1 cellular context compared by ENCODE assay signal in the genomic region with DNA sequence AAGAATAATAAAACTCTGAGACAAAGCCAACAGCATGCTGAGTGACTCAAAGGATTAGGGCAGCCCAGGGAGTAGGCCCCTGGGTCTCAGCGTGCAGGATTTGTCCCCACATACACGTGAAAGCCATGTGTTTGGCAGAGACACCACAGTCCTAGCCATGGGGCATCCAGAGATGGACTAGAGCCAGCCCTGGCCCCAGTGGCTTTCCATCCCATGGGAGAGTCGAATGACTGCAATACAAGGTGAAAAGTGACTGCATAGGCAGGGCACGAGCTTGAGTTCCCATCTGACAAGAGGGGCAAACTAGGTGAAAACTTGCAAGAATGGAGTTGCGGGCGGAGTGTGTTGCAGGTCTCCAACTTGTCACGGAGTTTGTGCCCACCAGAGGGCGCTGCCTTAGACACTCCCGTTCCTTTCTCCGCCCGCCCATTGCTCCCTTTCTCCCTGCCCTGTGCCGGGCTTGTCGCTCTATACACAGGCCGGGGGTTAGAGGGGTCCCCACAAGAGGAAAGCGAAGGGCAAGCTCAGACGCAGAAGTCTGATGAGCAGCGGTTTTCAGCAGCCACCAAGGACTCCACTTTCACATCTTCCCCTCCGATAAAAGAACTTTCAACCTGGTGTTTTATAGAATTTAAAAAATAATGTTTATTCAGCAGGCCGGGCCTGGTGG.
TF ChIP-seq lines count a peak whose summit lies in the region.

No MANE protein-coding gene starts in this region.

TF ChIP-seq in HepG2, 621 proteins besides CTCF, POLR2A, EP300 and RAD21 (continued from another document):
- TF ChIP-seq, protein P1, sequence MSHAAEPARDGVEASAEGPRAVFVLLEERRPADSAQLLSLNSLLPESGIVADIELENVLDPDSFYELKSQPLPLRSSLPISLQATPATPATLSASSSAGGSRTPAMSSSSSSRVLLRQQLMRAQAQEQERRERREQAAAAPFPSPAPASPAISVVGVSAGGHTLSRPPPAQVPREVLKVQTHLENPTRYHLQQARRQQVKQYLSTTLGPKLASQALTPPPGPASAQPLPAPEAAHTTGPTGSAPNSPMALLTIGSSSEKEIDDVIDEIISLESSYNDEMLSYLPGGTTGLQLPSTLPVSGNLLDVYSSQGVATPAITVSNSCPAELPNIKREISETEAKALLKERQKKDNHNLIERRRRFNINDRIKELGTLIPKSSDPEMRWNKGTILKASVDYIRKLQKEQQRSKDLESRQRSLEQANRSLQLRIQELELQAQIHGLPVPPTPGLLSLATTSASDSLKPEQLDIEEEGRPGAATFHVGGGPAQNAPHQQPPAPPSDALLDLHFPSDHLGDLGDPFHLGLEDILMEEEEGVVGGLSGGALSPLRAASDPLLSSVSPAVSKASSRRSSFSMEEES (CRISPR knock-in tag; IDR thresholded peaks at IDR 0.05) = no peak
- TF ChIP-seq SAP130 (CRISPR knock-in tag; IDR thresholded peaks at IDR 0.05; ENCODE audit: low read depth) (peak; percentile 15; the same call in 1 of the 2 replicates), ZNF841 (CRISPR knock-in tag; IDR thresholded peaks at IDR 0.05; ENCODE audit: borderline replicate concordance) (no peak), ZNF615 (CRISPR knock-in tag; IDR thresholded peaks at IDR 0.05; ENCODE audit: borderline replicate concordance) (no peak), SAFB2 (CRISPR knock-in tag; IDR thresholded peaks at IDR 0.05; ENCODE audit: borderline replicate concordance, low read depth) (no peak), ZNF850 (CRISPR knock-in tag; conservative IDR thresholded peaks at IDR 0.05) (no peak), ZFY (CRISPR knock-in tag; IDR thresholded peaks at IDR 0.05) (0 out of 2 replicates have a peak, but pooled peaks have one; percentile 19), TEAD3 (CRISPR knock-in tag; optimal IDR thresholded peaks at IDR 0.05; ENCODE audit: borderline replicate concordance) (no peak), ATM (IDR thresholded peaks at IDR 0.05; ENCODE audit: borderline replicate concordance) (no peak), STAG1 (CRISPR knock-in tag; IDR thresholded peaks at IDR 0.05) (peak; percentile 68), SMC3 (IDR thresholded peaks at IDR 0.05; ENCODE audit: low read length) (peak; percentile 68)
- TF ChIP-seq, protein P2, sequence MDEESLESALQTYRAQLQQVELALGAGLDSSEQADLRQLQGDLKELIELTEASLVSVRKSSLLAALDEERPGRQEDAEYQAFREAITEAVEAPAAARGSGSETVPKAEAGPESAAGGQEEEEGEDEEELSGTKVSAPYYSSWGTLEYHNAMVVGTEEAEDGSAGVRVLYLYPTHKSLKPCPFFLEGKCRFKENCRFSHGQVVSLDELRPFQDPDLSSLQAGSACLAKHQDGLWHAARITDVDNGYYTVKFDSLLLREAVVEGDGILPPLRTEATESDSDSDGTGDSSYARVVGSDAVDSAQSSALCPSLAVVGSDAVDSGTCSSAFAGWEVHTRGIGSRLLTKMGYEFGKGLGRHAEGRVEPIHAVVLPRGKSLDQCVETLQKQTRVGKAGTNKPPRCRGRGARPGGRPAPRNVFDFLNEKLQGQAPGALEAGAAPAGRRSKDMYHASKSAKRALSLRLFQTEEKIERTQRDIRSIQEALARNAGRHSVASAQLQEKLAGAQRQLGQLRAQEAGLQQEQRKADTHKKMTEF (CRISPR knock-in tag; IDR thresholded peaks at IDR 0.05) = 0 out of 2 replicates have a peak, but pooled peaks have one; percentile 28
- TF ChIP-seq, protein P3, sequence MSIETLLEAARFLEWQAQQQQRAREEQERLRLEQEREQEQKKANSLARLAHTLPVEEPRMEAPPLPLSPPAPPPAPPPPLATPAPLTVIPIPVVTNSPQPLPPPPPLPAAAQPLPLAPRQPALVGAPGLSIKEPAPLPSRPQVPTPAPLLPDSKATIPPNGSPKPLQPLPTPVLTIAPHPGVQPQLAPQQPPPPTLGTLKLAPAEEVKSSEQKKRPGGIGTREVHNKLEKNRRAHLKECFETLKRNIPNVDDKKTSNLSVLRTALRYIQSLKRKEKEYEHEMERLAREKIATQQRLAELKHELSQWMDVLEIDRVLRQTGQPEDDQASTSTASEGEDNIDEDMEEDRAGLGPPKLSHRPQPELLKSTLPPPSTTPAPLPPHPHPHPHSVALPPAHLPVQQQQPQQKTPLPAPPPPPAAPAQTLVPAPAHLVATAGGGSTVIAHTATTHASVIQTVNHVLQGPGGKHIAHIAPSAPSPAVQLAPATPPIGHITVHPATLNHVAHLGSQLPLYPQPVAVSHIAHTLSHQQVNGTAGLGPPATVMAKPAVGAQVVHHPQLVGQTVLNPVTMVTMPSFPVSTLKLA (IDR thresholded peaks at IDR 0.05) = peak; percentile 70
- TF ChIP-seq, protein P4, sequence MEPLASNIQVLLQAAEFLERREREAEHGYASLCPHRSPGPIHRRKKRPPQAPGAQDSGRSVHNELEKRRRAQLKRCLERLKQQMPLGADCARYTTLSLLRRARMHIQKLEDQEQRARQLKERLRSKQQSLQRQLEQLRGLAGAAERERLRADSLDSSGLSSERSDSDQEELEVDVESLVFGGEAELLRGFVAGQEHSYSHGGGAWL (CRISPR knock-in tag; IDR thresholded peaks at IDR 0.05) = no peak
- TF ChIP-seq, protein P5, sequence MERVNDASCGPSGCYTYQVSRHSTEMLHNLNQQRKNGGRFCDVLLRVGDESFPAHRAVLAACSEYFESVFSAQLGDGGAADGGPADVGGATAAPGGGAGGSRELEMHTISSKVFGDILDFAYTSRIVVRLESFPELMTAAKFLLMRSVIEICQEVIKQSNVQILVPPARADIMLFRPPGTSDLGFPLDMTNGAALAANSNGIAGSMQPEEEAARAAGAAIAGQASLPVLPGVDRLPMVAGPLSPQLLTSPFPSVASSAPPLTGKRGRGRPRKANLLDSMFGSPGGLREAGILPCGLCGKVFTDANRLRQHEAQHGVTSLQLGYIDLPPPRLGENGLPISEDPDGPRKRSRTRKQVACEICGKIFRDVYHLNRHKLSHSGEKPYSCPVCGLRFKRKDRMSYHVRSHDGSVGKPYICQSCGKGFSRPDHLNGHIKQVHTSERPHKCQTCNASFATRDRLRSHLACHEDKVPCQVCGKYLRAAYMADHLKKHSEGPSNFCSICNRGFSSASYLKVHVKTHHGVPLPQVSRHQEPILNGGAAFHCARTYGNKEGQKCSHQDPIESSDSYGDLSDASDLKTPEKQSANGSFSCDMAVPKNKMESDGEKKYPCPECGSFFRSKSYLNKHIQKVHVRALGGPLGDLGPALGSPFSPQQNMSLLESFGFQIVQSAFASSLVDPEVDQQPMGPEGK (CRISPR knock-in tag; IDR thresholded peaks at IDR 0.05) = peak; percentile 17; the same call in 1 of the 2 replicates
- TF ChIP-seq, protein P6, sequence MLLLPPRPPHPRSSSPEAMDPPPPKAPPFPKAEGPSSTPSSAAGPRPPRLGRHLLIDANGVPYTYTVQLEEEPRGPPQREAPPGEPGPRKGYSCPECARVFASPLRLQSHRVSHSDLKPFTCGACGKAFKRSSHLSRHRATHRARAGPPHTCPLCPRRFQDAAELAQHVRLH (CRISPR knock-in tag; IDR thresholded peaks at IDR 0.05; ENCODE audit: borderline replicate concordance, low read depth) = 0 out of 2 replicates have a peak, but pooled peaks have one; percentile 5
- TF ChIP-seq, protein P7, sequence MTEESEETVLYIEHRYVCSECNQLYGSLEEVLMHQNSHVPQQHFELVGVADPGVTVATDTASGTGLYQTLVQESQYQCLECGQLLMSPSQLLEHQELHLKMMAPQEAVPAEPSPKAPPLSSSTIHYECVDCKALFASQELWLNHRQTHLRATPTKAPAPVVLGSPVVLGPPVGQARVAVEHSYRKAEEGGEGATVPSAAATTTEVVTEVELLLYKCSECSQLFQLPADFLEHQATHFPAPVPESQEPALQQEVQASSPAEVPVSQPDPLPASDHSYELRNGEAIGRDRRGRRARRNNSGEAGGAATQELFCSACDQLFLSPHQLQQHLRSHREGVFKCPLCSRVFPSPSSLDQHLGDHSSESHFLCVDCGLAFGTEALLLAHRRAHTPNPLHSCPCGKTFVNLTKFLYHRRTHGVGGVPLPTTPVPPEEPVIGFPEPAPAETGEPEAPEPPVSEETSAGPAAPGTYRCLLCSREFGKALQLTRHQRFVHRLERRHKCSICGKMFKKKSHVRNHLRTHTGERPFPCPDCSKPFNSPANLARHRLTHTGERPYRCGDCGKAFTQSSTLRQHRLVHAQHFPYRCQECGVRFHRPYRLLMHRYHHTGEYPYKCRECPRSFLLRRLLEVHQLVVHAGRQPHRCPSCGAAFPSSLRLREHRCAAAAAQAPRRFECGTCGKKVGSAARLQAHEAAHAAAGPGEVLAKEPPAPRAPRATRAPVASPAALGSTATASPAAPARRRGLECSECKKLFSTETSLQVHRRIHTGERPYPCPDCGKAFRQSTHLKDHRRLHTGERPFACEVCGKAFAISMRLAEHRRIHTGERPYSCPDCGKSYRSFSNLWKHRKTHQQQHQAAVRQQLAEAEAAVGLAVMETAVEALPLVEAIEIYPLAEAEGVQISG (CRISPR knock-in tag; IDR thresholded peaks at IDR 0.05) = 0 out of 2 replicates have a peak, but pooled peaks have one; percentile 27
- TF ChIP-seq, protein P8, sequence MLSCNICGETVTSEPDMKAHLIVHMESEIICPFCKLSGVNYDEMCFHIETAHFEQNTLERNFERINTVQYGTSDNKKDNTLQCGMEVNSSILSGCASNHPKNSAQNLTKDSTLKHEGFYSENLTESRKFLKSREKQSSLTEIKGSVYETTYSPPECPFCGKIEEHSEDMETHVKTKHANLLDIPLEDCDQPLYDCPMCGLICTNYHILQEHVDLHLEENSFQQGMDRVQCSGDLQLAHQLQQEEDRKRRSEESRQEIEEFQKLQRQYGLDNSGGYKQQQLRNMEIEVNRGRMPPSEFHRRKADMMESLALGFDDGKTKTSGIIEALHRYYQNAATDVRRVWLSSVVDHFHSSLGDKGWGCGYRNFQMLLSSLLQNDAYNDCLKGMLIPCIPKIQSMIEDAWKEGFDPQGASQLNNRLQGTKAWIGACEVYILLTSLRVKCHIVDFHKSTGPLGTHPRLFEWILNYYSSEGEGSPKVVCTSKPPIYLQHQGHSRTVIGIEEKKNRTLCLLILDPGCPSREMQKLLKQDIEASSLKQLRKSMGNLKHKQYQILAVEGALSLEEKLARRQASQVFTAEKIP (CRISPR knock-in tag; IDR thresholded peaks at IDR 0.05; ENCODE audit: borderline replicate concordance) = no peak
- TF ChIP-seq, protein P9, sequence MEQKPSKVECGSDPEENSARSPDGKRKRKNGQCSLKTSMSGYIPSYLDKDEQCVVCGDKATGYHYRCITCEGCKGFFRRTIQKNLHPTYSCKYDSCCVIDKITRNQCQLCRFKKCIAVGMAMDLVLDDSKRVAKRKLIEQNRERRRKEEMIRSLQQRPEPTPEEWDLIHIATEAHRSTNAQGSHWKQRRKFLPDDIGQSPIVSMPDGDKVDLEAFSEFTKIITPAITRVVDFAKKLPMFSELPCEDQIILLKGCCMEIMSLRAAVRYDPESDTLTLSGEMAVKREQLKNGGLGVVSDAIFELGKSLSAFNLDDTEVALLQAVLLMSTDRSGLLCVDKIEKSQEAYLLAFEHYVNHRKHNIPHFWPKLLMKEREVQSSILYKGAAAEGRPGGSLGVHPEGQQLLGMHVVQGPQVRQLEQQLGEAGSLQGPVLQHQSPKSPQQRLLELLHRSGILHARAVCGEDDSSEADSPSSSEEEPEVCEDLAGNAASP (CRISPR knock-in tag; IDR thresholded peaks at IDR 0.05; ENCODE audit: borderline replicate concordance) = no peak
- TF ChIP-seq, protein P10, sequence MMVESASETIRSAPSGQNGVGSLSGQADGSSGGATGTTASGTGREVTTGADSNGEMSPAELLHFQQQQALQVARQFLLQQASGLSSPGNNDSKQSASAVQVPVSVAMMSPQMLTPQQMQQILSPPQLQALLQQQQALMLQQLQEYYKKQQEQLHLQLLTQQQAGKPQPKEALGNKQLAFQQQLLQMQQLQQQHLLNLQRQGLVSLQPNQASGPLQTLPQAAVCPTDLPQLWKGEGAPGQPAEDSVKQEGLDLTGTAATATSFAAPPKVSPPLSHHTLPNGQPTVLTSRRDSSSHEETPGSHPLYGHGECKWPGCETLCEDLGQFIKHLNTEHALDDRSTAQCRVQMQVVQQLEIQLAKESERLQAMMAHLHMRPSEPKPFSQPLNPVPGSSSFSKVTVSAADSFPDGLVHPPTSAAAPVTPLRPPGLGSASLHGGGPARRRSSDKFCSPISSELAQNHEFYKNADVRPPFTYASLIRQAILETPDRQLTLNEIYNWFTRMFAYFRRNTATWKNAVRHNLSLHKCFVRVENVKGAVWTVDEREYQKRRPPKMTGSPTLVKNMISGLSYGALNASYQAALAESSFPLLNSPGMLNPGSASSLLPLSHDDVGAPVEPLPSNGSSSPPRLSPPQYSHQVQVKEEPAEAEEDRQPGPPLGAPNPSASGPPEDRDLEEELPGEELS (CRISPR knock-in tag; IDR thresholded peaks at IDR 0.05) = 0 out of 2 replicates have a peak, but pooled peaks have one; percentile 17
